ENCODE assay signal across 25 cellular contexts in the genomic region with DNA sequence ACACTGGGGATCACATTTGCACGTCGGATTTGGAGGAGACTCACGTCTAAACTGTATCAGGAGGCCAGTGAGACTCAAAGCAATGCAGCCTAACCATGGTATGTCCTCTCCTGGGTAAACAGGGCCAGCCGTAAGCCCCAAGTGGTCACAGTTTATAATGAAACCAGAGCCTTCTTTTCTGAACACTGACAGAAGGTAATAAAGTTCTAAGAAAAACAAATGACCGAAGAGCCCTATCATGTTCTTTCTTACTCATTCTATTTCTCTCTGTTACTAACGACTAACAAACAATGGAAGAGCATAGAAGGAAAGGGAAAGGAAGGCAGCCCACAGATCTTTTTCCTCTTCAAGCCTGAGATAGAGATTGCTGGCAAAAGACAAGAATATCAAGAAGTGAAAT.
DNase-seq lines count a peak whose midpoint lies in the region; ATAC-seq and TF ChIP-seq lines count a peak whose summit lies in the region.
"Had no signal": no experiment of that assay in that cellular context is flagged by ENCODE, and none has a peak within 500 bp of the region (broad histone marks: within the 10 kb centered on the region; RNA-seq: fewer than 3 reads in every experiment).

No MANE protein-coding gene starts in this region.

- in situ Hi-C loops in brain microvascular endothelial cell (cut with HindIII; ENCODE audit: low pct_ligation_motif_present, low sequenced_read_pairs) = no loop called here

- TF ChIP-seq CTCF in brain microvascular endothelial cell (IDR thresholded peaks at IDR 0.05; ENCODE audit: low read depth, low read length, missing control alignments) = no peak

- DNase-seq in A172 (ENCODE audit: low spot score) = peak; percentile 28
- DNase-seq in H4 (ENCODE audit: low spot score) = peak; percentile 29
- peak; percentile 11 for DNase-seq in brain microvascular endothelial cell
- peak; percentile 89 for DNase-seq in left kidney (ENCODE audit: low read depth, low spot score)
- no peak for DNase-seq in activated gamma-delta T cell treated with Interleukin-2 at 50 U/mL for 16 hours
- DNase-seq in Ammon's horn (ENCODE audit: low spot score) = no peak
- DNase-seq: Calu3; CD8-positive, alpha-beta memory T cell; DMS79 treated with DMSO at 0.1 percent for 48 hours; Karpas-422; NCI-H1092; NCI-H1436; NCI-H187; NCI-H2171 treated with DMSO at 0.1 percent for 48 hours; NCI-H345; NCI-H524 treated with DMSO at 0.1 percent for 48 hours; NCI-H774; NK-92 treated with Interleukin-12 subunit alpha and Interleukin-12 subunit beta, amount 100 ng/mL, for 24 hours; SIG-M5 had no signal

- H3K27ac ChIP-seq in brain microvascular endothelial cell = no peak overlapping the region
- H3K27ac ChIP-seq: A549, C4-2B, RWPE1, SK-N-MC had no signal

- no peak overlapping the region for H3K4me3 ChIP-seq in brain microvascular endothelial cell (ENCODE audit: low read depth, low read length)
- H3K4me3 ChIP-seq: A549, SK-N-MC had no signal

- no peak for ATAC-seq in HG03460 (IDR thresholded peaks at IDR 0.05; ENCODE audit: unreplicated experiment)
- ATAC-seq: A549, HepG2 had no signal

- no peaks in the 10 kb centered on the region for H3K36me3 ChIP-seq in brain microvascular endothelial cell (replicated peaks)

- no peaks in the 10 kb centered on the region for H3K27me3 ChIP-seq in brain microvascular endothelial cell (replicated peaks)

Comparison
In these comparisons a context has a peak if more than half of its experiments do, and no peak if none do; other contexts are left out.
1. DNase-seq: peak in A172 (single experiment), H4 (single experiment), brain microvascular endothelial cell (single experiment) and left kidney (single experiment); none in activated gamma-delta T cell treated with Interleukin-2 at 50 U/mL for 16 hours (single experiment) and Ammon's horn (single experiment).